ENCODE assay signal across 19 cellular contexts in the genomic region with DNA sequence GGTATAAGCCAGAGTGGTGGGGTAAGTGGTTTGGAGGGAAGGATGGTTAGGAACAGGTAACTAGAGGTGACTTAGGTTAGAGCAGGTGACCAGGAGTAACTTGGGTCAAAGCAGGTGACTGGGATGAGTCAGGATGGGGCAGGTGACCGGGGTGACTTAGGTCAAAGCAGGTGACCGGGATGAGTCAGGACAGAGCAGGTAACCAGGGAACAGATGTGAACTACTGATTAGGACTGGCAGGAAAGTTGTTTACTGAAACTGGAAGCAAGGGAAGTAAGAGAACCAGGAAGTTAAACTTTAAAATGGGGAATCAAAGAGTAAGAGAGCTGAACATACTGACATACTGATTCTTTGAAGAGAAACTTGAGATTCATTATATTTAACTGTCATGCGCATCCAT. TPM values are rescaled to one million over a fixed set of nuclear protein-coding genes. Genes with fewer than 3 reads are reported as not detected.
DNase-seq lines count a peak whose midpoint lies in the region; ATAC-seq and TF ChIP-seq lines count a peak whose summit lies in the region.
"Had no signal": no experiment of that assay in that cellular context is flagged by ENCODE, and none has a peak within 500 bp of the region (broad histone marks: within the 10 kb centered on the region; RNA-seq: fewer than 3 reads in every experiment).

No MANE protein-coding gene starts in this region.

- TF ChIP-seq EP300 in SK-N-SH (IDR thresholded peaks at IDR 0.05; ENCODE audit: borderline replicate concordance in 1 of 2, low read depth in 1 of 2, low read length in 1 of 2): no peak

- 96% methylated on average over 3 of the region's 3 CpGs for WGBS in smooth muscle cell (ENCODE audit: low lambda C conversion rate)
- WGBS in SK-N-SH (ENCODE audit: low lambda C conversion rate): 6% methylated on average over 3 of the region's 3 CpGs

- TF ChIP-seq RAD21 in SK-N-SH (IDR thresholded peaks at IDR 0.05; ENCODE audit: low read length): no peak

- H3K4me1 ChIP-seq in smooth muscle cell (ENCODE audit: low read depth) (no peaks in the 10 kb centered on the region), SK-N-SH (ENCODE audit: control insufficient read depth in 1 of 2, insufficient read depth in 2 of 2, low read depth in 1 of 2, low read length in 1 of 2) (no peaks in the 10 kb centered on the region)
- H3K4me1 ChIP-seq: BE2C had no signal

- no peaks in the 10 kb centered on the region for H3K36me3 ChIP-seq in smooth muscle cell (ENCODE audit: low read depth)
- no peaks in the 10 kb centered on the region for H3K36me3 ChIP-seq in SK-N-SH (replicated peaks in 1 of 2; ENCODE audit: control insufficient read depth in 1 of 2, insufficient read depth in 2 of 2, low read length in 1 of 2)
- H3K36me3 ChIP-seq: BE2C had no signal

- H3K27ac ChIP-seq in smooth muscle cell (ENCODE audit: low read depth): no peak overlapping the region
- no peak overlapping the region for H3K27ac ChIP-seq in SK-N-SH (ENCODE audit: low read depth in 2 of 2, low read length in 1 of 2)

- H3K4me3 ChIP-seq in smooth muscle cell (peak overlapping the region; percentile 7), SK-N-SH (ENCODE audit: low read depth in 2 of 2, low read length in 1 of 2) (no peak overlapping the region)

- ATAC-seq in HG03108 (IDR thresholded peaks at IDR 0.05; ENCODE audit: unreplicated experiment) (no peak), HG02678 (IDR thresholded peaks at IDR 0.05; ENCODE audit: unreplicated experiment) (no peak)

- H3K9ac ChIP-seq in smooth muscle cell (ENCODE audit: low read depth) (no peak overlapping the region), SK-N-SH (no peak overlapping the region)

- H3K9me3 ChIP-seq in smooth muscle cell (replicated peaks; ENCODE audit: low read depth) (no peaks in the 10 kb centered on the region), SK-N-SH (no peaks in the 10 kb centered on the region)
- H3K9me3 ChIP-seq: BE2C had no signal

- H3F3A ChIP-seq in smooth muscle cell (ENCODE audit: low read depth) (no peaks in the 10 kb centered on the region), SK-N-SH (replicated peaks; ENCODE audit: insufficient read depth) (no peaks in the 10 kb centered on the region)

- no peaks in the 10 kb centered on the region for H3K79me2 ChIP-seq in smooth muscle cell (ENCODE audit: low read depth)
- H3K79me2 ChIP-seq in SK-N-SH (ENCODE audit: insufficient read depth): no peaks in the 10 kb centered on the region

- no peak overlapping the region for H3K4me2 ChIP-seq in smooth muscle cell
- no peak overlapping the region for H3K4me2 ChIP-seq in SK-N-SH

- POLR2A ChIA-PET in SK-N-SH (lab: Yijun Ruan, JAX): no interaction called here

- H3K9me2 ChIP-seq in SK-N-SH: no peaks in the 10 kb centered on the region

- H4K20me1 ChIP-seq in smooth muscle cell (ENCODE audit: low read depth) (no peaks in the 10 kb centered on the region), SK-N-SH (ENCODE audit: insufficient read depth) (no peaks in the 10 kb centered on the region)

- H3K27me3 ChIP-seq in smooth muscle cell (ENCODE audit: low read depth): no peaks in the 10 kb centered on the region
- H3K27me3 ChIP-seq in SK-N-SH (ENCODE audit: insufficient read depth): no peaks in the 10 kb centered on the region
- H3K27me3 ChIP-seq: BE2C had no signal

- H2AFZ ChIP-seq in smooth muscle cell (ENCODE audit: low read depth) (no peak overlapping the region), SK-N-SH (ENCODE audit: low read depth) (no peak overlapping the region)

- DNase-seq in DMS53 (lab: John Stamatoyannopoulos, UW) (peak; percentile 90), SW480 (ENCODE audit: low spot score) (peak; percentile 2), islet precursor cell (peak; percentile 53), smooth muscle cell (lab: John Stamatoyannopoulos, UW; ENCODE audit: unreplicated experiment) (no peak), SK-N-SH (no peak)
- DNase-seq: BE2C; Calu3; CD4-positive, alpha-beta T cell; HFFc6; NCI-H1105 treated with DMSO at 0.1 percent for 48 hours; NCI-H1694 treated with DMSO at 0.1 percent for 48 hours; NCI-H2107; NCI-H2227 treated with DMSO at 0.1 percent for 48 hours; NCI-H510A treated with DMSO at 0.1 percent for 48 hours; NCI-H774; RPMI8226; SHP77 treated with DMSO at 0.1 percent for 48 hours had no signal

- TF ChIP-seq CTCF in smooth muscle cell (IDR thresholded peaks at IDR 0.05; ENCODE audit: borderline replicate concordance, insufficient read depth, poor library complexity, severe bottlenecking): no peak
- TF ChIP-seq CTCF in SK-N-SH (IDR thresholded peaks at IDR 0.05): no peak

- CTCF ChIA-PET in SK-N-SH (lab: Yijun Ruan, JAX): no interaction called here

TF ChIP-seq in SK-N-SH, 30 proteins besides CTCF, POLR2A, EP300 and RAD21:
- TF ChIP-seq NFIC (IDR thresholded peaks at IDR 0.05; ENCODE audit: borderline replicate concordance) (no peak), GABPA (IDR thresholded peaks at IDR 0.05; ENCODE audit: low read depth) (no peak), TAF1 (IDR thresholded peaks at IDR 0.05; ENCODE audit: borderline replicate concordance, low read depth, low read length) (no peak), RFX5 (IDR thresholded peaks at IDR 0.05; ENCODE audit: low read length) (no peak), RXRA (IDR thresholded peaks at IDR 0.05; ENCODE audit: borderline replicate concordance, low read depth) (no peak), MXI1 (IDR thresholded peaks at IDR 0.05; ENCODE audit: low read depth, low read length) (no peak), SMC3 (IDR thresholded peaks at IDR 0.05; ENCODE audit: low read depth, low read length) (no peak)
- TF ChIP-seq, protein P1, sequence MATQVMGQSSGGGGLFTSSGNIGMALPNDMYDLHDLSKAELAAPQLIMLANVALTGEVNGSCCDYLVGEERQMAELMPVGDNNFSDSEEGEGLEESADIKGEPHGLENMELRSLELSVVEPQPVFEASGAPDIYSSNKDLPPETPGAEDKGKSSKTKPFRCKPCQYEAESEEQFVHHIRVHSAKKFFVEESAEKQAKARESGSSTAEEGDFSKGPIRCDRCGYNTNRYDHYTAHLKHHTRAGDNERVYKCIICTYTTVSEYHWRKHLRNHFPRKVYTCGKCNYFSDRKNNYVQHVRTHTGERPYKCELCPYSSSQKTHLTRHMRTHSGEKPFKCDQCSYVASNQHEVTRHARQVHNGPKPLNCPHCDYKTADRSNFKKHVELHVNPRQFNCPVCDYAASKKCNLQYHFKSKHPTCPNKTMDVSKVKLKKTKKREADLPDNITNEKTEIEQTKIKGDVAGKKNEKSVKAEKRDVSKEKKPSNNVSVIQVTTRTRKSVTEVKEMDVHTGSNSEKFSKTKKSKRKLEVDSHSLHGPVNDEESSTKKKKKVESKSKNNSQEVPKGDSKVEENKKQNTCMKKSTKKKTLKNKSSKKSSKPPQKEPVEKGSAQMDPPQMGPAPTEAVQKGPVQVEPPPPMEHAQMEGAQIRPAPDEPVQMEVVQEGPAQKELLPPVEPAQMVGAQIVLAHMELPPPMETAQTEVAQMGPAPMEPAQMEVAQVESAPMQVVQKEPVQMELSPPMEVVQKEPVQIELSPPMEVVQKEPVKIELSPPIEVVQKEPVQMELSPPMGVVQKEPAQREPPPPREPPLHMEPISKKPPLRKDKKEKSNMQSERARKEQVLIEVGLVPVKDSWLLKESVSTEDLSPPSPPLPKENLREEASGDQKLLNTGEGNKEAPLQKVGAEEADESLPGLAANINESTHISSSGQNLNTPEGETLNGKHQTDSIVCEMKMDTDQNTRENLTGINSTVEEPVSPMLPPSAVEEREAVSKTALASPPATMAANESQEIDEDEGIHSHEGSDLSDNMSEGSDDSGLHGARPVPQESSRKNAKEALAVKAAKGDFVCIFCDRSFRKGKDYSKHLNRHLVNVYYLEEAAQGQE (IDR thresholded peaks at IDR 0.05; ENCODE audit: low read depth, low read length): no peak
- TF ChIP-seq, protein P2, sequence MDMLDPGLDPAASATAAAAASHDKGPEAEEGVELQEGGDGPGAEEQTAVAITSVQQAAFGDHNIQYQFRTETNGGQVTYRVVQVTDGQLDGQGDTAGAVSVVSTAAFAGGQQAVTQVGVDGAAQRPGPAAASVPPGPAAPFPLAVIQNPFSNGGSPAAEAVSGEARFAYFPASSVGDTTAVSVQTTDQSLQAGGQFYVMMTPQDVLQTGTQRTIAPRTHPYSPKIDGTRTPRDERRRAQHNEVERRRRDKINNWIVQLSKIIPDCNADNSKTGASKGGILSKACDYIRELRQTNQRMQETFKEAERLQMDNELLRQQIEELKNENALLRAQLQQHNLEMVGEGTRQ (IDR thresholded peaks at IDR 0.05; ENCODE audit: borderline replicate concordance, low read depth, low read length): no peak
- TF ChIP-seq, protein P3, sequence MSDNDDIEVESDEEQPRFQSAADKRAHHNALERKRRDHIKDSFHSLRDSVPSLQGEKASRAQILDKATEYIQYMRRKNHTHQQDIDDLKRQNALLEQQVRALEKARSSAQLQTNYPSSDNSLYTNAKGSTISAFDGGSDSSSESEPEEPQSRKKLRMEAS (IDR thresholded peaks at IDR 0.05; ENCODE audit: low read depth): no peak
- TF ChIP-seq, protein P4, sequence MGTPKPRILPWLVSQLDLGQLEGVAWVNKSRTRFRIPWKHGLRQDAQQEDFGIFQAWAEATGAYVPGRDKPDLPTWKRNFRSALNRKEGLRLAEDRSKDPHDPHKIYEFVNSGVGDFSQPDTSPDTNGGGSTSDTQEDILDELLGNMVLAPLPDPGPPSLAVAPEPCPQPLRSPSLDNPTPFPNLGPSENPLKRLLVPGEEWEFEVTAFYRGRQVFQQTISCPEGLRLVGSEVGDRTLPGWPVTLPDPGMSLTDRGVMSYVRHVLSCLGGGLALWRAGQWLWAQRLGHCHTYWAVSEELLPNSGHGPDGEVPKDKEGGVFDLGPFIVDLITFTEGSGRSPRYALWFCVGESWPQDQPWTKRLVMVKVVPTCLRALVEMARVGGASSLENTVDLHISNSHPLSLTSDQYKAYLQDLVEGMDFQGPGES (IDR thresholded peaks at IDR 0.05; ENCODE audit: low read depth, low read length): no peak
TF ChIP-seq in SK-N-SH: peak in this region for 0.

RNA-seq across cellular contexts. Expression of a gene that starts 57.4 kb away (rescaled TPM):
- total RNA-seq in smooth muscle cell: not detected in 2 replicates
- polyA plus RNA-seq in smooth muscle cell: not detected in 2 replicates
- not detected in 2 replicates for polyA plus RNA-seq in SK-N-SH (2012; rRNA removed)
- not detected in 2 replicates for polyA plus RNA-seq in SK-N-SH (2012; cell fraction: cytosol; rRNA removed)
- polyA plus RNA-seq in SK-N-SH (2012; cell fraction: nucleus; rRNA removed): 0.04 and 0.07 TPM in 2 replicates
- total RNA-seq: Calu3; CD4-positive, alpha-beta T cell; HFFc6 had no signal

Comparison
In these comparisons a context has a peak if more than half of its experiments do, and no peak if none do; other contexts are left out.
1. DNase-seq: peak in DMS53 (single experiment), SW480 (single experiment) and islet precursor cell (single experiment); none in smooth muscle cell (single experiment) and SK-N-SH (single experiment).